ENCODE assay signal across 25 cellular contexts in genomic region chr3:15486979-15487378, GRCh38. TPM values are rescaled to one million over a fixed set of nuclear protein-coding genes. Genes with fewer than 3 reads are reported as not detected.
"Had no signal": no experiment of that assay in that cellular context is flagged by ENCODE, and none has a peak within 500 bp of the region (broad histone marks: within the 10 kb centered on the region; RNA-seq: fewer than 3 reads in every experiment).

No MANE protein-coding gene starts in this region.

- H3K36me3 ChIP-seq: SJSA1 had no signal

- H3K27ac ChIP-seq: HL-60, KMS-11, SJSA1, SK-N-MC had no signal

- H3K4me1 ChIP-seq: SJSA1 had no signal

- ATAC-seq: K562 had no signal

- H3K9me3 Mint-ChIP-seq: IgD-negative memory B cell had no signal

- H3K4me3 ChIP-seq: K562, SJSA1, SK-N-MC had no signal

- H3K27me3 ChIP-seq: SJSA1 had no signal

- H3K4me1 Mint-ChIP-seq: IgD-negative memory B cell had no signal

- FAIRE-seq: HTR-8/SVneo, K562, RCC 7860 had no signal

- H3K4me3 Mint-ChIP-seq: IgD-negative memory B cell had no signal

- DNase-seq: MV-4-11, NCI-H1092, NCI-H1105 treated with DMSO at 0.1 percent for 48 hours, NCI-H1417 treated with DMSO at 0.1 percent for 48 hours, NCI-H146, NCI-H1694 treated with DMSO at 0.1 percent for 48 hours, NCI-H1930, NCI-H2081, NCI-H2107, NCI-H2227 treated with DMSO at 0.1 percent for 48 hours, NCI-H524, NCI-H526 treated with DMSO at 0.1 percent for 48 hours, NCI-H748 treated with DMSO at 0.1 percent for 48 hours, Right ventricle myocardium superior, RPMI8226, SIG-M5 had no signal

- H3K9me3 ChIP-seq: SJSA1 had no signal

- H3K27ac Mint-ChIP-seq: IgD-negative memory B cell had no signal

RNA-seq across cellular contexts. Expression of gene COLQ, which starts 34.5 kb away (rescaled TPM):
- total RNA-seq: NCI-H460 had no signal
- polyA plus RNA-seq: IgD-negative memory B cell had no signal
